10 cellular contexts compared by ENCODE assay signal in the genomic region with DNA sequence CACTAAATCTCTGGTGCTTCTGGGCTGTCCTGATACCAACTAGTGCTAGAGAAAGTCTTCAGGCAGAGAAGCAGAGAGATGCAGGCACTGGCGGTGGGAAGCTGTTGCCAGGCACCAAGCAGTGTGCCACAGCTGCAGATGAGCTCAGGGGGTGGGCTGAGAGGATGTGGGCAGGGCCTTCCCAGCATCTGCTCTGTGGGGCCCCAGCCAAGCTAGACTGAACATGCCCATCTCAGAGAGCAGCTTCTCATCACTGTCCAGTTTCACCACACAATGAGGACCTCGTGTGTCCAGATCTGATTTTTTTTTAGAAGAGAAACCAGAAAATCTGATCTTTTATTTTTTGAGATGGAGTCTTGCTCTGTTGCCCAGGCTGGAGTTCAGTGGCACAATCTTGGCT. TPM values are rescaled to one million over a fixed set of nuclear protein-coding genes. Genes with fewer than 3 reads are reported as not detected.
DNase-seq lines count a peak whose midpoint lies in the region; ATAC-seq, FAIRE-seq and TF ChIP-seq lines count a peak whose summit lies in the region.
"Had no signal": no experiment of that assay in that cellular context is flagged by ENCODE, and none has a peak within 500 bp of the region (broad histone marks: within the 10 kb centered on the region; RNA-seq: fewer than 3 reads in every experiment).

No MANE protein-coding gene starts in this region.

- no peak for TF ChIP-seq CTCF in coronary artery (IDR thresholded peaks at IDR 0.05)

- no peaks in the 10 kb centered on the region for H3K27me3 Mint-ChIP-seq in T-helper 17 cell

- FAIRE-seq in frontal cortex (lab: Jason Lieb, UNC): no peak

- DNase-seq in stimulated activated CD4-positive, alpha-beta T cell treated with anti-CD3 and anti-CD28 coated beads, Interleukin-1b, Interleukin-23, amount 100 ng/mL, for 48 hours: peak; percentile 40
- no peak for DNase-seq in stimulated activated CD4-positive, alpha-beta T cell treated with anti-CD3 and anti-CD28 coated beads, Interleukin-4, amount 100 ng/mL, for 4 hours
- DNase-seq in T-helper 17 cell (no peak), frontal cortex (ENCODE audit: low spot score in 2 of 2) (peak; percentile 55 to 57), KG1 (lab: John Stamatoyannopoulos, UW) (no peak), coronary artery (ENCODE audit: low spot score) (no peak)
- DNase-seq: stimulated activated CD4-positive, alpha-beta T cell treated with anti-CD3 and anti-CD28 coated beads, Interleukin-4, amount 100 ng/mL, for 24 hours had no signal

- H3K27ac ChIP-seq in coronary artery: no peak overlapping the region

- peaks cover 2% of the 10 kb centered on the region for H3K36me3 Mint-ChIP-seq in T-helper 17 cell (ENCODE audit: low read depth)

- no peaks in the 10 kb centered on the region for H3K9me3 ChIP-seq in T-helper 17 cell (ENCODE audit: control insufficient read depth, low read length, poor library complexity, severe bottlenecking)

- H3K27ac Mint-ChIP-seq in T-helper 17 cell: peak overlapping the region; percentile 14

- ATAC-seq in T-helper 17 cell (peak; percentile 45), GM21360 (IDR thresholded peaks at IDR 0.05; ENCODE audit: unreplicated experiment) (no peak), HG02840 (IDR thresholded peaks at IDR 0.05; ENCODE audit: low FRiP score, unreplicated experiment) (no peak)

- H3K4me3 Mint-ChIP-seq in T-helper 17 cell: no peak overlapping the region

- no peak overlapping the region for H3K4me3 ChIP-seq in coronary artery

- peaks cover 18% of the 10 kb centered on the region for H3K4me1 Mint-ChIP-seq in T-helper 17 cell

RNA-seq across cellular contexts. Expression of a gene that starts 17.1 kb away (rescaled TPM):
- total RNA-seq in T-helper 17 cell: 10 to 100 TPM; 14.5 to 15.5 TPM
- 6.5 TPM for total RNA-seq in frontal cortex

RNA-seq across cellular contexts. Expression of a gene that starts 21.5 kb away (rescaled TPM):
- 1 to 10 TPM; 6.7 to 8.4 TPM for total RNA-seq in T-helper 17 cell
- 2.0 TPM for total RNA-seq in frontal cortex

RNA-seq across cellular contexts. Expression of a gene that starts 25.5 kb away (rescaled TPM):
- total RNA-seq in T-helper 17 cell (1 to 10 TPM; 2.5 to 2.6 TPM), frontal cortex (not detected)
- total RNA-seq: lung microvascular endothelial cell had no signal

RNA-seq across cellular contexts. Expression of a gene that starts 26.5 kb away (rescaled TPM):
- 100 to 1,000 TPM in 1 of 2 donors, 10 to 100 TPM in 1; 93.7 to 119 TPM for total RNA-seq in T-helper 17 cell
- 13.0 TPM for total RNA-seq in frontal cortex

RNA-seq across cellular contexts. Expression of a gene that starts 33.8 kb away (rescaled TPM):
- total RNA-seq in T-helper 17 cell: 1 to 10 TPM; 4.6 to 5.7 TPM
- total RNA-seq in frontal cortex: 0.82 TPM

Comparison
In these comparisons a context has a peak if more than half of its experiments do, and no peak if none do; other contexts are left out.
1. DNase-seq: peak in stimulated activated CD4-positive, alpha-beta T cell treated with anti-CD3 and anti-CD28 coated beads, Interleukin-1b, Interleukin-23, amount 100 ng/mL, for 48 hours (single experiment) and frontal cortex (2 of 2); none in stimulated activated CD4-positive, alpha-beta T cell treated with anti-CD3 and anti-CD28 coated beads, Interleukin-4, amount 100 ng/mL, for 4 hours (0 of 2), T-helper 17 cell (0 of 3), KG1 (single experiment) and coronary artery (single experiment).